Comparison of ENCODE assay signal across 1 cellular context in genomic region chr6:136104556-136104955, GRCh38.
TF ChIP-seq lines count a peak whose summit lies in the region.

No MANE protein-coding gene starts in this region.

TF ChIP-seq in SK-N-SH, 30 proteins besides CTCF, POLR2A, EP300 and RAD21 (continued from another document):
- TF ChIP-seq REST (IDR thresholded peaks at IDR 0.05; ENCODE audit: low read depth, low read length) (no peak), FOXJ3 (CRISPR knock-in tag; IDR thresholded peaks at IDR 0.05) (no peak), JUND (IDR thresholded peaks at IDR 0.05) (no peak), USF1 (IDR thresholded peaks at IDR 0.05; ENCODE audit: borderline replicate concordance, low read depth) (no peak), TAF1 (IDR thresholded peaks at IDR 0.05; ENCODE audit: borderline replicate concordance, low read depth, low read length) (no peak), RCOR1 (IDR thresholded peaks at IDR 0.05; ENCODE audit: low read length) (no peak), MAX (IDR thresholded peaks at IDR 0.05; ENCODE audit: low read depth) (no peak), IRF3 (IDR thresholded peaks at IDR 0.05; ENCODE audit: low read depth, low read length) (no peak)
